17 cellular contexts compared by ENCODE assay signal in the genomic region with DNA sequence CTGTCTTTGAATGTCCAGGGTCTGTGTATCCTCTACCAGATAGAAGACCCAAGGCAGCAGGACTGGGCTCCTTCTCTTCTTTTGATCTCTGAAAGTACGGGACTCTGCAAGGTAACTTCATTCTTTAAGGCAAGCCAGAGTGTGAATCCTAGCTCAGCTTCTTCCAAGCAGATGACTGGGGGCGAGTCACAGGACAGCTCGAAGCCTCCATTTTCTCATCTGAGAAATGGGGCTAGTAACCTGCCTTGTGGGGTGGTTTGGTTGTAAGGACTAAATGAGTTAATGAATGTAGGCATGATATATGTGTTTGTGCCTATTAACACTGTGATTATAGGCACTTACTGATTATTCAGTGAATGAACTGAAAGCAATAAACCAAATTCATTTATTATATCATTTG. TPM values are rescaled to one million over a fixed set of nuclear protein-coding genes. Genes with fewer than 3 reads are reported as not detected.
DNase-seq lines count a peak whose midpoint lies in the region; ATAC-seq and TF ChIP-seq lines count a peak whose summit lies in the region.
"Had no signal": no experiment of that assay in that cellular context is flagged by ENCODE, and none has a peak within 500 bp of the region (broad histone marks: within the 10 kb centered on the region; RNA-seq: fewer than 3 reads in every experiment).

No MANE protein-coding gene starts in this region.

- no peaks in the 10 kb centered on the region for H3K36me3 ChIP-seq in gastrocnemius medialis
- H3K36me3 ChIP-seq: WERI-Rb-1 had no signal

- no peaks in the 10 kb centered on the region for H3K4me1 ChIP-seq in gastrocnemius medialis
- H3K4me1 ChIP-seq: ascending aorta, lower lobe of right lung had no signal

- H3K4me1 Mint-ChIP-seq in activated B cell treated with CpG ODN at 0.5 μM for 24 hours (peaks cover 53% of the 10 kb centered on the region), memory B cell (peaks cover 26% of the 10 kb centered on the region), type B pancreatic cell (ENCODE audit: unreplicated experiment) (peaks cover 6% of the 10 kb centered on the region)

- CTCF ChIA-PET in activated B cell treated with CpG ODN at 0.5 μM for 24 hours (lab: Charles Lee): interaction anchor here (1.0 to 11.5 kb wide), 3 partner anchors 18 to 44 kb away, joined by 4 to 210 read pairs (median 6); no protein-coding TSS in a partner anchor

- H3K9me3 ChIP-seq in gastrocnemius medialis: no peaks in the 10 kb centered on the region
- H3K9me3 ChIP-seq: ascending aorta, heart right ventricle, lower lobe of right lung had no signal

- in situ Hi-C loops in gastrocnemius medialis (cut with MboI; ENCODE audit: low sequenced_read_pairs in 4 of 4): loop anchor here in 1 of 4 donors (5.0 kb wide), 1 partner anchor 46 kb away; no protein-coding TSS in a partner anchor

- no peak for TF ChIP-seq POLR2A in gastrocnemius medialis (IDR thresholded peaks at IDR 0.05)

- POLR2A ChIA-PET in activated B cell treated with CpG ODN at 0.5 μM for 24 hours (lab: Charles Lee): no interaction called here

- H3K27ac ChIP-seq in gastrocnemius medialis: no peak overlapping the region
- H3K27ac ChIP-seq: ascending aorta, heart right ventricle, lower lobe of right lung, WERI-Rb-1 had no signal

- peak; percentile 29 for DNase-seq in stimulated activated CD4-positive, alpha-beta T cell treated with anti-CD3 and anti-CD28 coated beads, Interleukin-15, amount 100 ng/mL, for 24 hours
- DNase-seq in stimulated activated CD4-positive, alpha-beta T cell treated with anti-CD3 and anti-CD28 coated beads, Interleukin-2, amount 100 ng/mL, for 24 hours: no peak
- no peak for DNase-seq in activated B cell treated with CpG ODN at 0.5 μM for 24 hours
- no peak for DNase-seq in memory B cell (ENCODE audit: low spot score in 2 of 2)
- peak; percentile 10 for DNase-seq in type B pancreatic cell (ENCODE audit: extremely low spot score, unreplicated experiment)
- DNase-seq in AG08395 (ENCODE audit: low spot score): no peak
- DNase-seq in Ammon's horn (ENCODE audit: low spot score): no peak
- DNase-seq in gastrocnemius medialis: no peak
- DNase-seq: cerebellar nuclear complex; heart right ventricle; lower lobe of right lung; NCI-H1417; NCI-H526; stimulated activated CD4-positive, alpha-beta T cell treated with anti-CD3 and anti-CD28 coated beads, Interleukin-1b, Interleukin-23, amount 100 ng/mL, for 48 hours; SW 1271; WERI-Rb-1 had no signal

- no peak for ATAC-seq in activated B cell treated with CpG ODN at 0.5 μM for 24 hours (ENCODE audit: low read depth)
- no peak for ATAC-seq in memory B cell (ENCODE audit: low read depth)
- no peak for ATAC-seq in gastrocnemius medialis

- no peaks in the 10 kb centered on the region for H3K27me3 Mint-ChIP-seq in activated B cell treated with CpG ODN at 0.5 μM for 24 hours
- no peaks in the 10 kb centered on the region for H3K27me3 Mint-ChIP-seq in memory B cell
- H3K27me3 Mint-ChIP-seq in type B pancreatic cell: no peaks in the 10 kb centered on the region

- intact Hi-C loops in activated B cell treated with CpG ODN at 0.5 μM for 24 hours (cut with micrococcal nuclease) (no loop called here), gastrocnemius medialis (cut with DNase I; ENCODE audit: low total_unique reads) (no loop called here)

- H3K4me3 Mint-ChIP-seq in activated B cell treated with CpG ODN at 0.5 μM for 24 hours (no peak overlapping the region), memory B cell (no peak overlapping the region), type B pancreatic cell (no peak overlapping the region)

- peak overlapping the region; percentile 71 for H3K27ac Mint-ChIP-seq in activated B cell treated with CpG ODN at 0.5 μM for 24 hours
- H3K27ac Mint-ChIP-seq in memory B cell: peak overlapping the region; percentile 41
- no peak overlapping the region for H3K27ac Mint-ChIP-seq in type B pancreatic cell

- no peak overlapping the region for H3K4me3 ChIP-seq in gastrocnemius medialis
- H3K4me3 ChIP-seq: ascending aorta, heart right ventricle, lower lobe of right lung had no signal

- no peaks in the 10 kb centered on the region for H3K9me3 Mint-ChIP-seq in activated B cell treated with CpG ODN at 0.5 μM for 24 hours
- H3K9me3 Mint-ChIP-seq in memory B cell: no peaks in the 10 kb centered on the region
- no peaks in the 10 kb centered on the region for H3K9me3 Mint-ChIP-seq in type B pancreatic cell

- peaks cover 52% of the 10 kb centered on the region for H3K36me3 Mint-ChIP-seq in activated B cell treated with CpG ODN at 0.5 μM for 24 hours (ENCODE audit: low read depth)
- H3K36me3 Mint-ChIP-seq in memory B cell: peaks cover 18% of the 10 kb centered on the region
- H3K36me3 Mint-ChIP-seq in type B pancreatic cell: peaks cover 27% of the 10 kb centered on the region

- TF ChIP-seq CTCF in activated B cell treated with CpG ODN at 0.5 μM for 24 hours (IDR thresholded peaks at IDR 0.05): no peak
- TF ChIP-seq CTCF in type B pancreatic cell (conservative IDR thresholded peaks at IDR 0.05): no peak
- TF ChIP-seq CTCF in gastrocnemius medialis (IDR thresholded peaks at IDR 0.05 in 4 of 5, conservative IDR thresholded peaks at IDR 0.05 in 1 of 5): no peak

- no peaks in the 10 kb centered on the region for H3K27me3 ChIP-seq in gastrocnemius medialis
- H3K27me3 ChIP-seq: ascending aorta, heart right ventricle had no signal

RNA-seq across cellular contexts. Expression of a gene that starts 46.7 kb away (rescaled TPM):
- total RNA-seq in activated B cell treated with CpG ODN at 0.5 μM for 24 hours (140 and 188 TPM in 2 replicates), type B pancreatic cell (ENCODE audit: low replicate concordance) (32.2 and 72.5 TPM in 2 replicates), gastrocnemius medialis (10 to 100 TPM; 26.3 to 41.3 (median 30.4) TPM)

Comparison
In these comparisons a context has a peak if more than half of its experiments do, and no peak if none do; other contexts are left out.
1. DNase-seq: peak in stimulated activated CD4-positive, alpha-beta T cell treated with anti-CD3 and anti-CD28 coated beads, Interleukin-15, amount 100 ng/mL, for 24 hours (single experiment) and type B pancreatic cell (single experiment); none in stimulated activated CD4-positive, alpha-beta T cell treated with anti-CD3 and anti-CD28 coated beads, Interleukin-2, amount 100 ng/mL, for 24 hours (0 of 2), activated B cell treated with CpG ODN at 0.5 μM for 24 hours (single experiment), memory B cell (0 of 2), AG08395 (single experiment), Ammon's horn (single experiment) and gastrocnemius medialis (0 of 2).